Comparison of ENCODE assay signal across 16 cellular contexts in the genomic region with DNA sequence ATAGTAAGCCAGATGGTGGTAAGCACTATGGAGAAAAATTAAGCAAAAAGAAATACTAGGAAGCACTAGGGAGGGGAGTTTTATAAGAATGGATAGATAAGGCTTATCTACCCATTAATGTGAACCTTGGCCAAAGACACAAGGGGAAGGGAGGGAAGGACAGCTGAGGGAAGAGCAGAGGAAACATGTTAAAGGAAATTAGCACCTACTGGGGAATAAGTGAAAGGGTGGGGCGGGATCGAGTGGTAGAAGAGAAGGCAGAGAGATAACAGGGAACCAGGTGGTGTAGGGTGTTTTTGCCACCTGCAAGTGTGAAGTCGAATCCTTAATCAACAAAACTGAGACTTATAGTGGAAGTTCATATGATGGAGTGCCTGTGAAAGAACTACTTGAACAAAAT.
DNase-seq lines count a peak whose midpoint lies in the region; FAIRE-seq lines count a peak whose summit lies in the region.
"Had no signal": no experiment of that assay in that cellular context is flagged by ENCODE, and none has a peak within 500 bp of the region (broad histone marks: within the 10 kb centered on the region; RNA-seq: fewer than 3 reads in every experiment).

No MANE protein-coding gene starts in this region.

- peak; percentile 31 for DNase-seq in DMS153 treated with DMSO at 0.1 percent for 48 hours (lab: John Stamatoyannopoulos, UW; ENCODE audit: unreplicated experiment)
- peak; percentile 16 for DNase-seq in NCI-H1105 (lab: John Stamatoyannopoulos, UW)
- DNase-seq in NCI-H526 (lab: John Stamatoyannopoulos, UW): peak; percentile 25 to 42
- no peak for DNase-seq in activated T-cell treated with anti-CD3 and anti-CD28 coated beads, Interleukin-2, amount 50 U/mL, for 1 hour
- no peak for DNase-seq in HAP-1 (ENCODE audit: low spot score in 2 of 2)
- no peak for DNase-seq in activated naive CD4-positive, alpha-beta T cell treated with Interleukin-2 at 50 U/mL for 16 hours
- DNase-seq: activated CD4-positive, alpha-beta T cell treated with anti-CD3 and anti-CD28 coated beads for 48 hours; activated CD8-positive, alpha-beta memory T cell treated with anti-CD3 and anti-CD28 coated beads, Interleukin-2, amount 50 U/mL, for 4 hours; activated gamma-delta T cell treated with Interleukin-2 at 50 U/mL for 16 hours; Calu3; effector memory CD8-positive, alpha-beta T cell; GDM1 had no signal

- H3K4me3 ChIP-seq in HAP-1: no peak overlapping the region
- H3K4me3 ChIP-seq: lung had no signal

- no peaks in the 10 kb centered on the region for H3K9me3 ChIP-seq in HAP-1

- H3K27me3 ChIP-seq in HAP-1 (ENCODE audit: low read depth): peaks cover 19% of the 10 kb centered on the region

- no peaks in the 10 kb centered on the region for H3K36me3 ChIP-seq in HAP-1 (replicated peaks)

- FAIRE-seq in islet of Langerhans (lab: Jason Lieb, UNC): peak; percentile 13
- FAIRE-seq: TTC549 had no signal

- in situ Hi-C loops in HAP-1 (cut with MboI; ENCODE audit: low sequenced_read_pairs): no loop called here

- H3K4me1 ChIP-seq in HAP-1: no peaks in the 10 kb centered on the region
- H3K4me1 ChIP-seq: parathyroid adenoma had no signal

Comparison
In these comparisons a context has a peak if more than half of its experiments do, and no peak if none do; other contexts are left out.
1. DNase-seq: peak in DMS153 treated with DMSO at 0.1 percent for 48 hours (single experiment), NCI-H1105 (single experiment) and NCI-H526 (2 of 2); none in activated T-cell treated with anti-CD3 and anti-CD28 coated beads, Interleukin-2, amount 50 U/mL, for 1 hour (single experiment), HAP-1 (0 of 2) and activated naive CD4-positive, alpha-beta T cell treated with Interleukin-2 at 50 U/mL for 16 hours (single experiment).